ENCODE assay signal across 14 cellular contexts in genomic region chr1:184389446-184389845, GRCh38. TPM values are rescaled to one million over a fixed set of nuclear protein-coding genes. Genes with fewer than 3 reads are reported as not detected.
A peak's percentile ranks its signal among the peaks of the same experiment; 100 is the strongest.
DNase-seq lines count a peak whose midpoint lies in the region; ATAC-seq and TF ChIP-seq lines count a peak whose summit lies in the region.
"Had no signal": no experiment of that assay in that cellular context is flagged by ENCODE, and none has a peak within 500 bp of the region (broad histone marks: within the 10 kb centered on the region; RNA-seq: fewer than 3 reads in every experiment).

No MANE protein-coding gene starts in this region.

- peak; percentile 34 for DNase-seq in mammary epithelial cell
- no peak for DNase-seq in lower lobe of right lung
- no peak for DNase-seq in stomach
- DNase-seq in NCI-H1105 (lab: John Stamatoyannopoulos, UW) = no peak
- DNase-seq in UCSD-AML1 (lab: John Stamatoyannopoulos, UW; ENCODE audit: unreplicated experiment) = no peak
- DNase-seq: activated gamma-delta T cell treated with Interleukin-2 at 50 U/mL for 16 hours; effector memory CD4-positive, alpha-beta T cell; NCI-H1694; NCI-H510A had no signal

- peak overlapping the region; percentile 8; the same call in 1 of the 2 replicates for H3K4me3 ChIP-seq in HUES64 (ENCODE audit: low read length)
- H3K4me3 ChIP-seq in mammary epithelial cell (replicated peaks in 1 of 3; ENCODE audit: insufficient read depth in 1 of 3, low read depth in 2 of 3, low read length in 3 of 3) = no peak overlapping the region
- H3K4me3 ChIP-seq in lower lobe of right lung = peak overlapping the region; percentile 77
- H3K4me3 ChIP-seq in stomach = peak overlapping the region; percentile 85 to 95 (median 90)

- H3K9ac ChIP-seq in HUES64 (ENCODE audit: low read depth, low read length) (no peak overlapping the region), mammary epithelial cell (ENCODE audit: insufficient read depth, low read length) (no peak overlapping the region)

- no peak for TF ChIP-seq POLR2A in stomach (IDR thresholded peaks at IDR 0.05)

- no peak overlapping the region for H2AFZ ChIP-seq in mammary epithelial cell (ENCODE audit: low read depth, low read length)

- in situ Hi-C loops in mammary epithelial cell (cut with MboI; ENCODE audit: low sequenced_read_pairs in 2 of 2) = loop anchor here in 1 of 2 donors (10.0 kb wide), 1 partner anchor 175 kb away; no protein-coding TSS in a partner anchor

- H3K27me3 ChIP-seq in HUES64 (ENCODE audit: insufficient read depth, low read length) (peaks cover 14% of the 10 kb centered on the region), mammary epithelial cell (ENCODE audit: insufficient read depth, low read length) (no peaks in the 10 kb centered on the region), lower lobe of right lung (ENCODE audit: low read depth) (no peaks in the 10 kb centered on the region), stomach (peaks cover 0 to 20% (median 0%) of the 10 kb centered on the region in 3 donors)

- dilution Hi-C loops in mammary epithelial cell (cut with HindIII; ENCODE audit: low sequenced_read_pairs) = no loop called here

- TF ChIP-seq CTCF in mammary epithelial cell (conservative IDR thresholded peaks at IDR 0.05 in 1 of 2, IDR thresholded peaks at IDR 0.05 in 1 of 2; ENCODE audit: extremely low read depth in 1 of 2, insufficient read depth in 1 of 2, low read depth in 1 of 2, low read length in 2 of 2) (no peak), lower lobe of right lung (IDR thresholded peaks at IDR 0.05) (no peak), stomach (IDR thresholded peaks at IDR 0.05) (no peak)

- ATAC-seq in lower lobe of right lung (no peak), GM19395 (IDR thresholded peaks at IDR 0.05; ENCODE audit: unreplicated experiment) (no peak), GM19463 (IDR thresholded peaks at IDR 0.05; ENCODE audit: unreplicated experiment) (no peak)
- ATAC-seq: naive thymus-derived CD8-positive, alpha-beta T cell; WTC11 had no signal

- no peaks in the 10 kb centered on the region for H4K20me1 ChIP-seq in mammary epithelial cell (ENCODE audit: insufficient read depth, low read length)

- H3K36me3 ChIP-seq in HUES64 (ENCODE audit: insufficient read depth, low read length) (no peaks in the 10 kb centered on the region), mammary epithelial cell (ENCODE audit: insufficient read depth, low read length) (no peaks in the 10 kb centered on the region), lower lobe of right lung (no peaks in the 10 kb centered on the region), stomach (no peaks in the 10 kb centered on the region)

- intact Hi-C loops in mammary epithelial cell (cut with micrococcal nuclease) (loop anchor here (2.0 to 5.0 kb wide), 4 partner anchors 35 to 312 kb away; no protein-coding TSS in a partner anchor), lower lobe of right lung (cut with DNase I) (no loop called here), stomach (cut with DNase I; ENCODE audit: low total_unique reads) (no loop called here)

- peaks cover 72% of the 10 kb centered on the region for H3K79me2 ChIP-seq in mammary epithelial cell (ENCODE audit: insufficient read depth, low read length)

- peak overlapping the region; percentile 93 for H3K4me2 ChIP-seq in mammary epithelial cell (ENCODE audit: insufficient read depth, low read depth, low read length)

- WGBS in HUES64 = 75% methylated on average over 1 of the region's 2 CpGs
- 46% methylated on average over 2 of the region's 2 CpGs for WGBS in mammary epithelial cell (ENCODE audit: low coverage, missing lambda C conversion rate)
- 64 to 81% (median 77%) methylated on average over 2 of the region's 2 CpGs for WGBS in stomach, 5 donors

- no TSS peak for BruUV-seq in mammary epithelial cell (replicated peaks; lab: Mats Ljungman, UMichigan)

- H3K9me3 ChIP-seq in HUES64 (ENCODE audit: insufficient read depth, low read depth, low read length) = no peaks in the 10 kb centered on the region
- no peaks in the 10 kb centered on the region for H3K9me3 ChIP-seq in mammary epithelial cell (replicated peaks; ENCODE audit: insufficient read depth, low read length)
- no peaks in the 10 kb centered on the region for H3K9me3 ChIP-seq in lower lobe of right lung
- no peaks in the 10 kb centered on the region for H3K9me3 ChIP-seq in stomach

- H3K27ac ChIP-seq in HUES64 (ENCODE audit: low read depth, low read length) (no peak overlapping the region), mammary epithelial cell (ENCODE audit: insufficient read depth, low read depth, low read length) (no peak overlapping the region), lower lobe of right lung (peak overlapping the region; percentile 31), stomach (peak overlapping the region in 4 of 5 donors; percentile 85 to 94 (median 90))

- H3K4me1 ChIP-seq in HUES64 (ENCODE audit: insufficient read depth, low read length) (peaks cover 62% of the 10 kb centered on the region), mammary epithelial cell (ENCODE audit: insufficient read depth, low read length) (peaks cover 58% of the 10 kb centered on the region), lower lobe of right lung (peaks cover 46% of the 10 kb centered on the region), stomach (peaks cover 5 to 71% (median 43%) of the 10 kb centered on the region in 4 donors)

- CTCF ChIA-PET in mammary epithelial cell (lab: Charles Lee; ENCODE audit: low non-redundant PET) = no interaction called here

- TF ChIP-seq EP300 in stomach (IDR thresholded peaks at IDR 0.05) = no peak

RNA-seq across cellular contexts. Expression of gene C1orf21, which starts 2.6 kb away (rescaled TPM):
- 20.3 TPM for polyA plus RNA-seq in HUES64 (2013, experiment 1 of 2)
- 23.3 TPM for polyA plus RNA-seq in HUES64 (2013, experiment 2 of 2)
- total RNA-seq in mammary epithelial cell (10 to 100 TPM; 34.8 to 37.2 TPM), lower lobe of right lung (70.8 TPM), stomach (100 to 1,000 TPM in 1 of 5 donors, 10 to 100 TPM in 4; 10.1 to 114 (median 38.1) TPM)
- polyA plus RNA-seq in mammary epithelial cell (17.6 TPM), stomach (10 to 100 TPM; 21.8 to 41.7 (median 29.9) TPM)
- 2.6 TPM for polyA minus RNA-seq in mammary epithelial cell

Comparison
In these comparisons a context has a peak if more than half of its experiments do, and no peak if none do; other contexts are left out.
1. H3K27ac ChIP-seq: peak in lower lobe of right lung (single experiment) and stomach (4 of 5); none in HUES64 (single experiment) and mammary epithelial cell (single experiment).
2. H3K4me3 ChIP-seq: peak in HUES64 (single experiment), lower lobe of right lung (single experiment) and stomach (4 of 4); none in mammary epithelial cell (0 of 3).